8 cellular contexts compared by ENCODE assay signal in the genomic region with DNA sequence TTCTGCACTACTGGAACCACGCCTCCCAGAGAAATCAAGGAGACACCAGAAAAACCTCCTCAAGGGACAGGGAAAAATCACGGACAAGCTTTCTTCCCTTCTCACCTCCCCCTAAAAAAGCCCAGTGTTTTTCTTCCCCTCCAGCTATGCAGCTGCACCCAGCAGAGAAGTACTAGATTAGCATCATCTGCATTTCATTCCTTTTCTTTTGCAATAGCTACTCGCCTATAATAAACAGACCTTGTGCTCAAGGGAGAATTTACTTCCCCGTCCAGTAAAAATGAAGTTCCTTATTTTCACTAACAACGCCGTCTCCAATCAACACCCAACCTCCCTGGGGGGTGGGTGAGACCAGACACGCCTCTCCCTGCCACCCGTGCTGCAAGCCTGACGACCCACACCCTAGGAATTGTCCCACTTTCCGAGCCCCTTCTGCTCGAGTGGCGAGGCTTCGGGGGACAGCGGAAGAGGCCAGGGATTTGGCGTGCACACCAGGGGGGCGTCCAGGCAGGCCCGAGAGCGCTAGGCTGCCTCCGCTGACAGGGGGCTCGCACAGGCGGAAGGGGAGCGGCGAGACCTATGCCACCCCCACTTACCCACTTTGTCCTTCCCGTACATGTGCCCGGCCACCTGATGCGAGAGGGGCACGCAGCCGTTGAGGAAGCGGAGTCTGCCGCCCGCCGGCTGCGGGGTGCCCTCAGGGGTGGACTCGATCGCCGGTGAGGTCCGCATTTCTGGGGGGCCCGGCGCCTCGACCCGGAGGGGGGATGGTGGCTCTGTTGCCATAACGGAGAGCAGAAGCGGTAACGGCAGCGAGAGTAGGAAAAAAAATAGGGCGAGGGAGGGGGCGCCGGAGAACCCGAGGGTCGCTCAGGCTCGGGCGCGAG. TPM values are rescaled to one million over a fixed set of nuclear protein-coding genes. Genes with fewer than 3 reads are reported as not detected.
DNase-seq lines count a peak whose midpoint lies in the region; ATAC-seq and TF ChIP-seq lines count a peak whose summit lies in the region.

No MANE protein-coding gene starts in this region.

- peaks cover 7 to 25% (median 17%) of the 10 kb centered on the region in 3 donors for H3K4me1 ChIP-seq in skeletal muscle tissue (ENCODE audit: control insufficient read depth in 3 of 3, insufficient read depth in 3 of 3, low read length in 3 of 3)

- peaks cover 33% of the 10 kb centered on the region for H3K4me1 Mint-ChIP-seq in central memory CD8-positive, alpha-beta T cell

- H3K9ac ChIP-seq in skeletal muscle tissue (ENCODE audit: low read depth in 1 of 3, low read length in 3 of 3): peak overlapping the region; percentile 93 to 94 (median 93)

- peak overlapping the region; percentile 98 for H3K27ac Mint-ChIP-seq in central memory CD8-positive, alpha-beta T cell (ENCODE audit: low read depth)

- H3K36me3 Mint-ChIP-seq in central memory CD8-positive, alpha-beta T cell (ENCODE audit: insufficient read depth): peaks cover 20% of the 10 kb centered on the region

- in situ Hi-C loops in KBM-7 (cut with MboI; ENCODE audit: low pct_unique_long_range_greater_than_20kb, low sequenced_read_pairs): no loop called here

- no peaks in the 10 kb centered on the region for H3K36me3 ChIP-seq in skeletal muscle tissue (ENCODE audit: control insufficient read depth in 3 of 3, insufficient read depth in 3 of 3, low read length in 3 of 3)

- H3K27me3 ChIP-seq in skeletal muscle tissue (ENCODE audit: control insufficient read depth in 3 of 3, insufficient read depth in 3 of 3, low read length in 3 of 3): no peaks in the 10 kb centered on the region

- no peak for ATAC-seq in central memory CD8-positive, alpha-beta T cell (replicated peaks; ENCODE audit: extremely low read depth, poor library complexity, severe bottlenecking)
- no peak for ATAC-seq in HG03520 (IDR thresholded peaks at IDR 0.05; ENCODE audit: unreplicated experiment)

- peak; percentile 48 for DNase-seq in GM20000 (ENCODE audit: low spot score)
- DNase-seq in KBM-7: peak; percentile 88
- DNase-seq in UCSD-AML1 (lab: John Stamatoyannopoulos, UW; ENCODE audit: unreplicated experiment): peak; percentile 60
- DNase-seq in central memory CD8-positive, alpha-beta T cell (ENCODE audit: low spot score in 2 of 2): peak; percentile 20 to 25
- DNase-seq in inferior parietal cortex (ENCODE audit: extremely low spot score): peak; percentile 53

- H3K9me3 ChIP-seq in skeletal muscle tissue (ENCODE audit: control insufficient read depth in 3 of 3, low read length in 3 of 3): no peaks in the 10 kb centered on the region

- TF ChIP-seq CTCF in C4-2B (conservative IDR thresholded peaks at IDR 0.05): no peak
- no peak for TF ChIP-seq CTCF in GM20000 (IDR thresholded peaks at IDR 0.05; ENCODE audit: extremely low read depth, missing control alignments)

- H3K4me3 Mint-ChIP-seq in central memory CD8-positive, alpha-beta T cell: peak overlapping the region; percentile 99

- H3K4me3 ChIP-seq in skeletal muscle tissue (ENCODE audit: low read length in 3 of 3): peak overlapping the region; percentile 76 to 92 (median 90)

- no peaks in the 10 kb centered on the region for H3K9me3 Mint-ChIP-seq in central memory CD8-positive, alpha-beta T cell

- no peaks in the 10 kb centered on the region for H3K27me3 Mint-ChIP-seq in central memory CD8-positive, alpha-beta T cell

- peak overlapping the region; percentile 96 for H3K27ac ChIP-seq in C4-2B
- peak overlapping the region; percentile 96 for H3K27ac ChIP-seq in skeletal muscle tissue (ENCODE audit: low read depth, low read length)

RNA-seq across cellular contexts. Expression of a gene that starts 0.6 kb away (rescaled TPM):
- 3.1 TPM for total RNA-seq in skeletal muscle tissue

RNA-seq across cellular contexts. Expression of a gene that starts 1.9 kb away (rescaled TPM):
- total RNA-seq in skeletal muscle tissue: 8.9 TPM

Comparison
In these comparisons a context has a peak if more than half of its experiments do, and no peak if none do; other contexts are left out.
1. DNase-seq: peak in every context shown above with its lines; median percentile 88 in KBM-7; 60 in UCSD-AML1; 53 in inferior parietal cortex; 48 in GM20000; 22 in central memory CD8-positive, alpha-beta T cell.